ENCODE assay signal across 1 cellular context in genomic region chr17:35432176-35433074, GRCh38.
TF ChIP-seq lines count a peak whose summit lies in the region.

Gene SLFN12 (minus strand): TSS chr17:35432500. CDS start chr17:35423028, 9,472 bp downstream.

TF ChIP-seq in GM12878, 131 proteins besides CTCF, POLR2A, EP300 and RAD21 (continued from another document and continues in another):
- no peak for TF ChIP-seq EZH2 (IDR thresholded peaks at IDR 0.05; ENCODE audit: borderline replicate concordance, control insufficient read depth, low read depth, low read length)
- TF ChIP-seq YY1 (IDR thresholded peaks at IDR 0.05; ENCODE audit: low read depth, low read length), result 0 out of 2 replicates have a peak, but pooled peaks have one; percentile 12
- TF ChIP-seq IRF4 (IDR thresholded peaks at IDR 0.05; ENCODE audit: low read depth, low read length), result no peak
- TF ChIP-seq USF2 (IDR thresholded peaks at IDR 0.05; ENCODE audit: borderline replicate concordance, low read depth, low read length), result no peak
- TF ChIP-seq ZNF592 (IDR thresholded peaks at IDR 0.05), result no peak
- no peak for TF ChIP-seq NR2C1 (IDR thresholded peaks at IDR 0.05)
- 0 out of 2 replicates have a peak, but pooled peaks have one; percentile 55 for TF ChIP-seq HDAC2 (IDR thresholded peaks at IDR 0.05)
- TF ChIP-seq STAT1 (conservative IDR thresholded peaks at IDR 0.05), result no peak
- no peak for TF ChIP-seq IRF3 (IDR thresholded peaks at IDR 0.05)
- peak; percentile 70 for TF ChIP-seq SP1 (IDR thresholded peaks at IDR 0.05; ENCODE audit: low read depth, low read length)
- TF ChIP-seq IKZF1 (conservative IDR thresholded peaks at IDR 0.05), result peak; percentile 89
- TF ChIP-seq NR2C2 (IDR thresholded peaks at IDR 0.05; ENCODE audit: borderline replicate concordance, control insufficient read depth, insufficient read length, low read depth), result no peak
- no peak for TF ChIP-seq ZNF207 (IDR thresholded peaks at IDR 0.05; ENCODE audit: borderline replicate concordance)
- no peak for TF ChIP-seq PRDM15 (CRISPR knock-in tag; IDR thresholded peaks at IDR 0.05)
- TF ChIP-seq ZNF687 (IDR thresholded peaks at IDR 0.05), result no peak
- TF ChIP-seq ATF7 (IDR thresholded peaks at IDR 0.05; ENCODE audit: low read depth), result no peak
- TF ChIP-seq RUNX3 (IDR thresholded peaks at IDR 0.05; ENCODE audit: low read length), result peak; percentile 23; the same call in 1 of the 2 replicates
- TF ChIP-seq USF1 (IDR thresholded peaks at IDR 0.05; ENCODE audit: borderline replicate concordance, extremely low read length, insufficient read depth, low read depth, low read length), result no peak
- no peak for TF ChIP-seq ZBED1 (IDR thresholded peaks at IDR 0.05; ENCODE audit: borderline replicate concordance)
- peak; percentile 53; the same call in 1 of the 2 replicates for TF ChIP-seq POLR2AphosphoS5 (IDR thresholded peaks at IDR 0.05; ENCODE audit: low read length)
- TF ChIP-seq PML (IDR thresholded peaks at IDR 0.05; ENCODE audit: low read length), result 0 out of 2 replicates have a peak, but pooled peaks have one; percentile 57
- TF ChIP-seq MTA3 (IDR thresholded peaks at IDR 0.05; ENCODE audit: borderline replicate concordance, low read length), result 0 out of 2 replicates have a peak, but pooled peaks have one; percentile 9
- no peak for TF ChIP-seq ELK1 (IDR thresholded peaks at IDR 0.05; ENCODE audit: low read depth, low read length)
- TF ChIP-seq JUNB (IDR thresholded peaks at IDR 0.05), result no peak
- TF ChIP-seq SPI1 (IDR thresholded peaks at IDR 0.05; ENCODE audit: borderline replicate concordance, insufficient read depth, low read depth, low read length), result no peak
- no peak for TF ChIP-seq TBL1XR1 (IDR thresholded peaks at IDR 0.05; ENCODE audit: low read depth, low read length)
- TF ChIP-seq FOXM1 (IDR thresholded peaks at IDR 0.05; ENCODE audit: low read depth, low read length), result no peak
- TF ChIP-seq RAD51 (IDR thresholded peaks at IDR 0.05), result no peak
- TF ChIP-seq ZNF384 (IDR thresholded peaks at IDR 0.05; ENCODE audit: borderline replicate concordance, low read depth, low read length), result no peak
- TF ChIP-seq HSF1 (IDR thresholded peaks at IDR 0.05; ENCODE audit: low read depth, low read length), result no peak
- TF ChIP-seq ZNF622 (IDR thresholded peaks at IDR 0.05), result no peak
- TF ChIP-seq SMAD5 (IDR thresholded peaks at IDR 0.05; ENCODE audit: low read depth), result no peak
- TF ChIP-seq CEBPZ (IDR thresholded peaks at IDR 0.05; ENCODE audit: low read depth, low read length), result no peak
- TF ChIP-seq TAF1 (IDR thresholded peaks at IDR 0.05; ENCODE audit: borderline replicate concordance, low read depth, low read length), result peak; percentile 23; the same call in 1 of the 2 replicates
- TF ChIP-seq ZNF217 (IDR thresholded peaks at IDR 0.05), result no peak
- TF ChIP-seq MEF2B (IDR thresholded peaks at IDR 0.05; ENCODE audit: partially characterized antibody, poor library complexity, severe bottlenecking), result no peak
- TF ChIP-seq JUND (IDR thresholded peaks at IDR 0.05; ENCODE audit: low read depth, low read length), result no peak
